ENCODE assay signal across 8 cellular contexts in the genomic region with DNA sequence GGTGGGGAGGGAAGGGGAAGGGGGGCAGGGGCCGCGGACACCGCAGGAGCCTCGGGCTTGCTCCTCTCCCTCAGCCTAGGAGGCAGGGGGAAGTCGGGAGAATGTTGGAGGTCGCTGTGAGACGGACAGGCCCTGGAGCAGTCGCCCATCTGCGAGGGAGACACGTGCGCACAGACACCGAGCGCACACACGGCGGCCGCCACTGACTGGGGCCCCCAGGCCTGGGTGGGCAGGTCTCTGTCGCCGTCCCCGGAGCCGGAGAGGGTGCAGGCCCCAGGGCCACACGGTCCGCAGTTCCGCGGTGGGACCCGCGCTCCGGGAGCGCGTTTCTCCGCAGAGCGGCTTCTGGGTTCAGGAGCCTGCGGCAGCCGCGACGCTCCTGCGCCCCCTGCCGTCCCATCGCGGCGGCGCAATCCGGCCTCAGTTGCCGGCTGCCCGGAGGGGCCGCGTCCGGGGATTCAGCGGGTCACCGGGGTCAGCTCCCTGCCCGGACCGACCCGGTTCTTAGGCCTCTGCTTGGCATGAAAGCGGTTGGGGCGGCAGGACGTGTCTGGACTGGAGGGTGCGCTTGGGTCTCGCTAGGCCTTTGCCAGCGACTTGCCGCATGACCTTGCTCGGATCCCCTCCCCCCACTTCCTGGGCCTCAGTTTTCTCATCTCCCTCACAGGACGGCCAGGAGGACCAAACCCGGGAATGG. TPM values are rescaled to one million over a fixed set of nuclear protein-coding genes. Genes with fewer than 3 reads are reported as not detected.
A peak's percentile ranks its signal among the peaks of the same experiment; 100 is the strongest.
DNase-seq lines count a peak whose midpoint lies in the region; ATAC-seq and TF ChIP-seq lines count a peak whose summit lies in the region.

No MANE protein-coding gene starts in this region.

- H4K91ac ChIP-seq in neuronal stem cell (ENCODE audit: low read depth, low read length, poor library complexity) = no peak overlapping the region

- H3K4me3 Mint-ChIP-seq in CD4-positive, alpha-beta memory T cell = peak overlapping the region in 5 of 8 donors; percentile 10 to 76 (median 47)

- ATAC-seq in HG03108 (IDR thresholded peaks at IDR 0.05; ENCODE audit: unreplicated experiment) (peak; percentile 56), GM21526 (IDR thresholded peaks at IDR 0.05; ENCODE audit: low FRiP score, unreplicated experiment) (no peak)

- H4K8ac ChIP-seq in neuronal stem cell (ENCODE audit: low read depth, low read length) = no peak overlapping the region

- peak overlapping the region; percentile 67 for H3K18ac ChIP-seq in neuronal stem cell (ENCODE audit: low read length)

- peaks cover 3% of the 10 kb centered on the region in 2 donors for H3K27me3 Mint-ChIP-seq in CD4-positive, alpha-beta memory T cell

- peak; percentile 88 for TF ChIP-seq CTCF in fibroblast of villous mesenchyme (IDR thresholded peaks at IDR 0.05; ENCODE audit: insufficient read depth, low read depth, low read length)
- peak; percentile 90 to 92 (median 92) for TF ChIP-seq CTCF in testis (IDR thresholded peaks at IDR 0.05)

- H3K79me1 ChIP-seq in neuronal stem cell (ENCODE audit: low read depth, low read length) = peaks cover 1% of the 10 kb centered on the region

- H3K9me3 ChIP-seq in CD4-positive, alpha-beta memory T cell (ENCODE audit: control insufficient read depth in 1 of 2, low read length in 2 of 2) = no peaks in the 10 kb centered on the region
- H3K9me3 ChIP-seq in neuronal stem cell (replicated peaks in 1 of 2; ENCODE audit: control insufficient read depth in 2 of 2, insufficient read depth in 1 of 2, low read depth in 1 of 2, low read length in 2 of 2) = peaks cover 0 to 3% of the 10 kb centered on the region in 2 donors
- H3K9me3 ChIP-seq in testis = no peaks in the 10 kb centered on the region

- H3K23ac ChIP-seq in neuronal stem cell (ENCODE audit: low read depth, low read length, poor library complexity) = peak overlapping the region; percentile 36

- H3K27ac ChIP-seq in CD4-positive, alpha-beta memory T cell (ENCODE audit: low read depth, low read length) = no peak overlapping the region
- H3K27ac ChIP-seq in neuronal stem cell (replicated peaks; ENCODE audit: low read length) = no peak overlapping the region
- no peak overlapping the region for H3K27ac ChIP-seq in testis

- intact Hi-C loops in CD4-positive, alpha-beta memory T cell (cut with micrococcal nuclease) = loop anchor here (1.0 kb wide), 3 partner anchors 58 to 172 kb away; no protein-coding TSS in a partner anchor
- intact Hi-C loops in testis (cut with DNase I; ENCODE audit: low total_unique reads) = loop anchor here (5.0 kb wide), 1 partner anchor 56 kb away; no protein-coding TSS in a partner anchor

- H3K9me3 Mint-ChIP-seq in CD4-positive, alpha-beta memory T cell = no peaks in the 10 kb centered on the region

- no peak overlapping the region for H2BK5ac ChIP-seq in neuronal stem cell (ENCODE audit: low read length)

- no peaks in the 10 kb centered on the region for H3K4me1 ChIP-seq in CD4-positive, alpha-beta memory T cell (ENCODE audit: insufficient read depth, low read length)
- H3K4me1 ChIP-seq in neuronal stem cell (ENCODE audit: control insufficient read depth in 2 of 2, insufficient read depth in 1 of 2, low read depth in 1 of 2, low read length in 2 of 2) = peaks cover 2 to 5% of the 10 kb centered on the region in 2 donors
- H3K4me1 ChIP-seq in testis = peaks cover 13% of the 10 kb centered on the region

- H3K36me3 ChIP-seq in CD4-positive, alpha-beta memory T cell (ENCODE audit: insufficient read depth, low read length) = no peaks in the 10 kb centered on the region
- H3K36me3 ChIP-seq in neuronal stem cell (replicated peaks in 1 of 2; ENCODE audit: control insufficient read depth in 2 of 2, insufficient read depth in 2 of 2, low read length in 2 of 2) (no peaks in the 10 kb centered on the region), testis (ENCODE audit: low read depth, missing control alignments) (no peaks in the 10 kb centered on the region)

- CTCF ChIA-PET in CD4-positive, alpha-beta memory T cell (lab: Charles Lee; ENCODE audit: partially characterized antibody) = interaction anchor here (0.9 to 3.0 kb wide), 11 partner anchors 8 to 171 kb away, joined by 3 to 32 read pairs (median 4); no protein-coding TSS in a partner anchor

- TF ChIP-seq POLR2A in testis (IDR thresholded peaks at IDR 0.05) = no peak

- peaks cover 11% of the 10 kb centered on the region for H3K27me3 ChIP-seq in CD4-positive, alpha-beta memory T cell (ENCODE audit: insufficient read depth, low read length)
- H3K27me3 ChIP-seq in neuronal stem cell (ENCODE audit: control insufficient read depth in 3 of 3, insufficient read depth in 3 of 3, low read depth in 1 of 3, low read length in 3 of 3) (peaks cover 10 to 44% (median 36%) of the 10 kb centered on the region in 3 experiments), testis (no peaks in the 10 kb centered on the region)

- WGBS in neuronal stem cell (ENCODE audit: extremely low coverage in 2 of 2, insufficient read length in 2 of 2, insufficient replicate concordance in 1 of 2), 2 donors = no CpG with 5 or more reads among the region's 62 CpGs
- WGBS in testis, 2 donors = 1 to 13% methylated on average over 9 to 55 of the region's 62 CpGs

- no peak overlapping the region for H3K4ac ChIP-seq in neuronal stem cell (ENCODE audit: low read length)

- H3K4me3 ChIP-seq in CD4-positive, alpha-beta memory T cell (ENCODE audit: low read length in 2 of 2) = peak overlapping the region in 1 of 2 donors; percentile 47
- H3K4me3 ChIP-seq in fibroblast of villous mesenchyme (ENCODE audit: low read depth, low read length) (peak overlapping the region; percentile 58), neuronal stem cell (ENCODE audit: low read length in 2 of 2) (peak overlapping the region; percentile 9 to 56), testis (peak overlapping the region; percentile 32 to 45)

- no peaks in the 10 kb centered on the region for H3K36me3 Mint-ChIP-seq in CD4-positive, alpha-beta memory T cell

- DNase-seq in CD4-positive, alpha-beta memory T cell = peak in 4 of 5 donors; percentile 66 to 75 (median 67)
- DNase-seq in RPMI8226 (peak; percentile 65), fibroblast of villous mesenchyme (ENCODE audit: low read depth) (peak; percentile 43), neuronal stem cell (ENCODE audit: low spot score) (peak; percentile 71), testis (peak; percentile 51)
- peak; percentile 48 for DNase-seq in activated T-helper 9 cell treated with anti-CD3 and anti-CD28 coated beads, Interleukin-2, amount 50 U/mL, for 16 hours (ENCODE audit: low read depth)

- no peak overlapping the region for H2BK120ac ChIP-seq in neuronal stem cell (ENCODE audit: low read depth, low read length)

- POLR2A ChIA-PET in CD4-positive, alpha-beta memory T cell (lab: Charles Lee; ENCODE audit: partially characterized antibody) = interaction anchor here (1.0 kb wide), 1 partner anchor 55 kb away, joined by 3 read pairs; no protein-coding TSS in a partner anchor

- H3K27ac Mint-ChIP-seq in CD4-positive, alpha-beta memory T cell = no peak overlapping the region

- peak overlapping the region; percentile 95 for H2AK5ac ChIP-seq in neuronal stem cell (ENCODE audit: low read depth, low read length)

- H3K9ac ChIP-seq in neuronal stem cell (ENCODE audit: low read depth, low read length, poor library complexity) = peak overlapping the region; percentile 64

- H2AFZ ChIP-seq in neuronal stem cell (ENCODE audit: low read length) = peak overlapping the region; percentile 94

- H2BK15ac ChIP-seq in neuronal stem cell (ENCODE audit: low read length) = peak overlapping the region; percentile 80

- no peak overlapping the region for H2BK12ac ChIP-seq in neuronal stem cell (ENCODE audit: low read length)

- H3K4me2 ChIP-seq in neuronal stem cell (ENCODE audit: insufficient read depth, low read length, poor library complexity, severe bottlenecking) = peak overlapping the region; percentile 90

- H3K4me1 Mint-ChIP-seq in CD4-positive, alpha-beta memory T cell = peaks cover 0 to 9% (median 0%) of the 10 kb centered on the region in 4 donors

- peak overlapping the region; percentile 82 for H3K14ac ChIP-seq in neuronal stem cell (ENCODE audit: low read length)

RNA-seq across cellular contexts. Expression of gene PDE2A, which starts 31.3 kb away (rescaled TPM):
- 1 to 10 TPM in 1 of 2 experiments, under 1 TPM in 1; 0.75 to 1.7 TPM for total RNA-seq in CD4-positive, alpha-beta memory T cell
- polyA plus RNA-seq in CD4-positive, alpha-beta memory T cell = 1 to 10 TPM in 1 of 2 donors, under 1 TPM in 1; 0.11 to 1.2 TPM
- under 0.01 TPM in 2 replicates for total RNA-seq in fibroblast of villous mesenchyme
- 1.7 TPM for polyA plus RNA-seq in neuronal stem cell (2013, experiment 1 of 2)
- polyA plus RNA-seq in neuronal stem cell (2013, experiment 2 of 2) = 1.7 TPM
- 10 to 100 TPM; 15.2 to 20.6 TPM for total RNA-seq in testis
- polyA plus RNA-seq in testis (ENCODE audit: insufficient read depth, low read depth, low replicate concordance) = 14.1 TPM

Comparison
In these comparisons a context has a peak if more than half of its experiments do, and no peak if none do; other contexts are left out.
1. RNA of gene PDE2A, which starts 31.3 kb away (total RNA-seq): 15.2 to 20.6 TPM in testis; 0.75 to 1.7 TPM in CD4-positive, alpha-beta memory T cell and under 0.01 TPM in fibroblast of villous mesenchyme; every median in the first group is over 4 times any median in the second.
2. Peak in every context shown above with its lines, with median percentiles within 50 percentile points of each other: DNase-seq.